8 cellular contexts compared by ENCODE assay signal in genomic region chr6:31272856-31273626, GRCh38. TPM values are rescaled to one million over a fixed set of nuclear protein-coding genes. Genes with fewer than 3 reads are reported as not detected.
DNase-seq lines count a peak whose midpoint lies in the region; ATAC-seq and TF ChIP-seq lines count a peak whose summit lies in the region.

No MANE protein-coding gene starts in this region.

- peak in 1 of 2 donors; percentile 18 for ATAC-seq in naive thymus-derived CD8-positive, alpha-beta T cell
- ATAC-seq in GM19324 (IDR thresholded peaks at IDR 0.05; ENCODE audit: low FRiP score, unreplicated experiment) (no peak), GM21737 (IDR thresholded peaks at IDR 0.05; ENCODE audit: unreplicated experiment) (no peak)

- peaks cover 28% of the 10 kb centered on the region for H4K20me1 ChIP-seq in Loucy (ENCODE audit: insufficient read depth, low read length, poor library complexity, severe bottlenecking)

- no peaks in the 10 kb centered on the region for H3F3A ChIP-seq in Loucy (ENCODE audit: low read depth)

- peak; percentile 14 for DNase-seq in Ammon's horn (ENCODE audit: low spot score)
- DNase-seq in naive thymus-derived CD8-positive, alpha-beta T cell, result peak in 4 of 10 donors; percentile 20 to 40 (median 28)
- DNase-seq in HuH-7.5 (ENCODE audit: low spot score), result no peak
- no peak for DNase-seq in ACHN

- H3K4me3 ChIP-seq in Loucy (ENCODE audit: low read length, poor library complexity, severe bottlenecking), result peak overlapping the region; percentile 80

- H3K9me2 ChIP-seq in Loucy (replicated peaks; ENCODE audit: low read depth, low read length), result no peaks in the 10 kb centered on the region

- H3K4me1 Mint-ChIP-seq in brain, result peaks cover 28% of the 10 kb centered on the region
- peaks cover 22 to 65% (median 47%) of the 10 kb centered on the region in 4 donors for H3K4me1 Mint-ChIP-seq in naive thymus-derived CD8-positive, alpha-beta T cell

- H3K4me1 ChIP-seq in Loucy (ENCODE audit: insufficient read depth, low read length, poor library complexity, severe bottlenecking), result peaks cover 27% of the 10 kb centered on the region

- peaks cover 29% of the 10 kb centered on the region for H3K79me2 ChIP-seq in Loucy (ENCODE audit: insufficient read depth, low read length)

- H2AFZ ChIP-seq in Loucy (ENCODE audit: low read length), result peak overlapping the region; percentile 93

- TF ChIP-seq CTCF in Loucy (conservative IDR thresholded peaks at IDR 0.05; ENCODE audit: low read length), result no peak
- no peak for TF ChIP-seq CTCF in brain (conservative IDR thresholded peaks at IDR 0.05)

- H3K27ac Mint-ChIP-seq in brain, result peak overlapping the region in 2 of 5 experiments; percentile 84 to 96
- H3K27ac Mint-ChIP-seq in naive thymus-derived CD8-positive, alpha-beta T cell, result peak overlapping the region; percentile 98 to 100 (median 100)

- H3K4me2 ChIP-seq in Loucy (ENCODE audit: low read depth, low read length, poor library complexity, severe bottlenecking), result peak overlapping the region; percentile 99

- POLR2A ChIA-PET in naive thymus-derived CD8-positive, alpha-beta T cell (lab: Charles Lee), result interaction anchor here (0.8 to 2.7 kb wide), 17 partner anchors 11 to 189 kb away, joined by 3 to 54 read pairs (median 5); partner anchors contain the start of gene HLA-B

- H3K36me3 ChIP-seq in Loucy (ENCODE audit: insufficient read depth, low read length), result peaks cover 20% of the 10 kb centered on the region; the same call in 1 of the 2 replicates

- H3K27me3 ChIP-seq in Loucy (ENCODE audit: insufficient read depth, low read length, poor library complexity, severe bottlenecking), result no peaks in the 10 kb centered on the region

- peaks cover 50% of the 10 kb centered on the region for H3K27me3 Mint-ChIP-seq in brain
- H3K27me3 Mint-ChIP-seq in naive thymus-derived CD8-positive, alpha-beta T cell, result no peaks in the 10 kb centered on the region

- H3K9ac ChIP-seq in Loucy (ENCODE audit: low read depth, low read length, poor library complexity, severe bottlenecking), result peak overlapping the region; percentile 95

- peaks cover 19% of the 10 kb centered on the region for H3K36me3 Mint-ChIP-seq in brain
- H3K36me3 Mint-ChIP-seq in naive thymus-derived CD8-positive, alpha-beta T cell, result peaks cover 6 to 38% (median 31%) of the 10 kb centered on the region in 3 donors

- no peaks in the 10 kb centered on the region for H3K9me3 ChIP-seq in Loucy (ENCODE audit: insufficient read depth, low read depth, low read length)

- peak overlapping the region; percentile 83 to 96 (median 87) for H3K4me3 Mint-ChIP-seq in brain
- H3K4me3 Mint-ChIP-seq in naive thymus-derived CD8-positive, alpha-beta T cell, result peak overlapping the region; percentile 92 to 99 (median 96)

- in situ Hi-C loops in ACHN (cut with HindIII; ENCODE audit: low pct_ligation_motif_present, low pct_unique_long_range_greater_than_20kb, low sequenced_read_pairs), result no loop called here

- no peaks in the 10 kb centered on the region for H3K9me3 Mint-ChIP-seq in brain
- peaks cover 0 to 1% (median 0%) of the 10 kb centered on the region in 9 donors for H3K9me3 Mint-ChIP-seq in naive thymus-derived CD8-positive, alpha-beta T cell

RNA-seq across cellular contexts. Expression of gene HLA-C, which starts 1.1 kb away (rescaled TPM):
- 427 TPM for polyA plus RNA-seq in brain (ENCODE audit: insufficient read depth, low read depth, low replicate concordance)
- 1,000 to 10,000 TPM; 1,354 to 1,362 TPM for total RNA-seq in naive thymus-derived CD8-positive, alpha-beta T cell
- 1,000 to 10,000 TPM; 2,582 to 3,026 (median 3,019) TPM for polyA plus RNA-seq in naive thymus-derived CD8-positive, alpha-beta T cell
